ENCODE assay signal across 8 cellular contexts in the genomic region with DNA sequence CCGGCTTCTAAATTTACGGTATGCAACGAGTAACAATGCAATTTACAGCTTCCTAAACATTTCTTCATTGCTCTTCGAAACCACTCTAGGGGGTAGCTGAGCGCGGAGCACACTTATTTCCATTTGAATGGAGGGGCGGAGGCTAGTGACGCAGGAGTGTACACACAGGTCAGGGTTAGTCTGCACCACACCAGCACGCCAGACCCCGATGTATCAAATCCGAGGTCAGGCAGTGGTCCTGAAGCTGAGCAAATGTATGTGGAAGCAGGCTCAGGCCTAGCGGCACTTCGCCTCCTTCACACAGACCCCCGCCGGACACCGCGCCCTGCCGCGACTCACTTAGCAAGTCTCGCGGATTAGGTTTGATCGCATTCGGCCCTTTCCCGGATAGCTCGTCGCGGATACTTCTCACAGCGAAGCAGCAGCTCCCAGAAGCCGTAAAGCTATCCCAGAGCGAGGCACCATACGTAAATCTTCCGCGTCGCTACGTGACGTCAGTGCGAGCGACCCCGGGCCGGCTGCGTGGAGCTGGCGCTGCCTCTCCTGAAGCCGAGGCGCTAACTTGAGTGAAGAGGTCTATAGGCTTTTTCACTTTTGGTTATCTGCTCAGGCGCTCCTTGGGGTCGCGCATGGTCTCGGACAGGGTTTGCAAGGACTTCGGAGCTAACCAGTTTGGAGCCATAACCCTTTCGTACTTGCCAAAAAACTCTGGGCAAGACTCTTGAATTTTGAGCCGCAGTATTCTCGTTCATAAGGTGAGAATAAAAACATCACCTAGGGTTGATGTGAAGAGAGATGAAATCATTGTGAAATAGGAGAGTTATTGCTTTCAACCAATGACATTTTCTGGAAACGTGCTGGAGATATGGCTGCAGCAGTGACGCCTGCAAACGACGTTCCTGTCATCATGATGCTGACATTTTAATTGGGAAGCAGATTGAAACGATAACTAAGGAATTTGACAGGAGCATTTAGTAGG.
DNase-seq lines count a peak whose midpoint lies in the region; ATAC-seq and TF ChIP-seq lines count a peak whose summit lies in the region.

A gene with protein sequence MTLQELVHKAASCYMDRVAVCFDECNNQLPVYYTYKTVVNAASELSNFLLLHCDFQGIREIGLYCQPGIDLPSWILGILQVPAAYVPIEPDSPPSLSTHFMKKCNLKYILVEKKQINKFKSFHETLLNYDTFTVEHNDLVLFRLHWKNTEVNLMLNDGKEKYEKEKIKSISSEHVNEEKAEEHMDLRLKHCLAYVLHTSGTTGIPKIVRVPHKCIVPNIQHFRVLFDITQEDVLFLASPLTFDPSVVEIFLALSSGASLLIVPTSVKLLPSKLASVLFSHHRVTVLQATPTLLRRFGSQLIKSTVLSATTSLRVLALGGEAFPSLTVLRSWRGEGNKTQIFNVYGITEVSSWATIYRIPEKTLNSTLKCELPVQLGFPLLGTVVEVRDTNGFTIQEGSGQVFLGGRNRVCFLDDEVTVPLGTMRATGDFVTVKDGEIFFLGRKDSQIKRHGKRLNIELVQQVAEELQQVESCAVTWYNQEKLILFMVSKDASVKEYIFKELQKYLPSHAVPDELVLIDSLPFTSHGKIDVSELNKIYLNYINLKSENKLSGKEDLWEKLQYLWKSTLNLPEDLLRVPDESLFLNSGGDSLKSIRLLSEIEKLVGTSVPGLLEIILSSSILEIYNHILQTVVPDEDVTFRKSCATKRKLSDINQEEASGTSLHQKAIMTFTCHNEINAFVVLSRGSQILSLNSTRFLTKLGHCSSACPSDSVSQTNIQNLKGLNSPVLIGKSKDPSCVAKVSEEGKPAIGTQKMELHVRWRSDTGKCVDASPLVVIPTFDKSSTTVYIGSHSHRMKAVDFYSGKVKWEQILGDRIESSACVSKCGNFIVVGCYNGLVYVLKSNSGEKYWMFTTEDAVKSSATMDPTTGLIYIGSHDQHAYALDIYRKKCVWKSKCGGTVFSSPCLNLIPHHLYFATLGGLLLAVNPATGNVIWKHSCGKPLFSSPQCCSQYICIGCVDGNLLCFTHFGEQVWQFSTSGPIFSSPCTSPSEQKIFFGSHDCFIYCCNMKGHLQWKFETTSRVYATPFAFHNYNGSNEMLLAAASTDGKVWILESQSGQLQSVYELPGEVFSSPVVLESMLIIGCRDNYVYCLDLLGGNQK (minus strand): TSS at position 469 of the 979 bp plus-strand sequence. CDS start 3,192 bp downstream, outside the sequence.

- H3K36me3 ChIP-seq in OCI-LY3 (replicated peaks; ENCODE audit: low read depth, low read length), result peaks cover 4% of the 10 kb centered on the region

- no peaks in the 10 kb centered on the region for H3K9me3 ChIP-seq in OCI-LY3 (ENCODE audit: insufficient read depth, low read length)

- no peaks in the 10 kb centered on the region for H3K27me3 ChIP-seq in OCI-LY3 (ENCODE audit: low read depth, low read length)

- peaks cover 23% of the 10 kb centered on the region for H3K4me1 ChIP-seq in OCI-LY3 (ENCODE audit: low read length)

- DNase-seq in D341Med (ENCODE audit: low spot score), result peak; percentile 94
- peak; percentile 69 for DNase-seq in HuH-7 (ENCODE audit: low spot score)
- DNase-seq in activated T-cell treated with anti-CD3 and anti-CD28 coated beads for 1 hour (ENCODE audit: low read depth), result peak; percentile 90
- DNase-seq in epidermal melanocyte (ENCODE audit: insufficient read length, low spot score), result peak; percentile 92
- peak; percentile 88 for DNase-seq in middle frontal gyrus (ENCODE audit: extremely low spot score, low spot score)
- peak; percentile 87 to 95 for DNase-seq in stimulated activated CD8-positive, alpha-beta memory T cell treated with anti-CD3 and anti-CD28 coated beads, Interleukin-2, amount 100 ng/mL, for 48 hours (ENCODE audit: low read depth in 2 of 2)

- peak within 1 kb of the TSS; percentile 91 for H3K27ac ChIP-seq in OCI-LY3 (ENCODE audit: low read length)

- peak within 1 kb of the TSS; percentile 91 for H3K4me3 ChIP-seq in OCI-LY3 (ENCODE audit: low read length)

- peak within 1 kb of the TSS; percentile 85 for H3K9ac ChIP-seq in OCI-LY3 (ENCODE audit: low read length)

- peak within 1 kb of the TSS; percentile 87 for H2AFZ ChIP-seq in OCI-LY3 (ENCODE audit: low read depth, low read length)

- TF ChIP-seq CTCF in OCI-LY3 (IDR thresholded peaks at IDR 0.05; ENCODE audit: low read depth, low read length), result no peak

- peak; percentile 93 for ATAC-seq in GM21515 (IDR thresholded peaks at IDR 0.05; ENCODE audit: unreplicated experiment)

- H4K20me1 ChIP-seq in OCI-LY3 (ENCODE audit: insufficient read depth, low read length), result no peaks in the 10 kb centered on the region

- peaks cover 36% of the 10 kb centered on the region for H3K79me2 ChIP-seq in OCI-LY3 (ENCODE audit: low read length)

- H3K4me2 ChIP-seq in OCI-LY3 (ENCODE audit: low read length), result peak within 1 kb of the TSS; percentile 90

Comparison
In these comparisons a context has a peak if more than half of its experiments do, and no peak if none do; other contexts are left out.
1. Peak in every context shown above with its lines: DNase-seq, ATAC-seq, H3K4me3 ChIP-seq and H3K27ac ChIP-seq.